In the genomic region with DNA sequence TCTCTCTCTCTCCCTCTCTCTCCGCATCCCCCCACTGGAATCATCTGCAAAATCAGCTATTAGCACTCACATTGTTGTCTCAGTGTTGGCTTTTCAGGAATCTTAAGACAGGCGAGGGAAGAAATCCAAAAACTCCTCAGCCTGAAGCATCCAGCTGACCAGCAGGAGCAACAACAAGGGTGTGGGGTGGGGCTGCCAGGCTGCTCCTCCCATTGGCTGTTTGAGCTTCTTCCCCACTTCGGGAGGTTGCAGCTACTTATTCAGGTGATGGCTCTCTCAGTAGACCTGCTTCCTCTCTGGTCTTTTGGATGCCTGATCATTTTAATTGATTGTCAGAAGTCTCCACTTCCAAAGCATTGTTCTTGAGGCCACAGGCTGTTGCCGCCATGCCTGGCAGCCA, we compare ENCODE assay signal across 32 cellular contexts. TPM values are rescaled to one million over a fixed set of nuclear protein-coding genes. Genes with fewer than 3 reads are reported as not detected.
"Had no signal": no experiment of that assay in that cellular context is flagged by ENCODE, and none has a peak within 500 bp of the region (broad histone marks: within the 10 kb centered on the region; RNA-seq: fewer than 3 reads in every experiment).

No MANE protein-coding gene starts in this region.

- H3K9me3 Mint-ChIP-seq: naive thymus-derived CD8-positive, alpha-beta T cell; nephron progenitor cell; stimulated activated effector memory CD8-positive, alpha-beta T cell treated with anti-CD3 and anti-CD28 coated beads, Interleukin-12 subunit alpha, Interleukin-12 subunit beta, amount 100 ng/mL, for 72 hours had no signal

- H3K4me1 Mint-ChIP-seq: naive thymus-derived CD8-positive, alpha-beta T cell; nephron progenitor cell; stimulated activated effector memory CD8-positive, alpha-beta T cell treated with anti-CD3 and anti-CD28 coated beads, Interleukin-12 subunit alpha, Interleukin-12 subunit beta, amount 100 ng/mL, for 72 hours had no signal

- H3K4me1 ChIP-seq: gastrocnemius medialis, lower lobe of right lung, psoas muscle, sigmoid colon, stomach, thyroid gland, vagina had no signal

- H3K27me3 ChIP-seq: thyroid gland, vagina had no signal

- H3K36me3 ChIP-seq: gastrocnemius medialis, lower lobe of right lung, sigmoid colon, stomach, thyroid gland, vagina had no signal

- H3K4me3 Mint-ChIP-seq: naive thymus-derived CD8-positive, alpha-beta T cell; nephron progenitor cell; stimulated activated effector memory CD8-positive, alpha-beta T cell treated with anti-CD3 and anti-CD28 coated beads, Interleukin-12 subunit alpha, Interleukin-12 subunit beta, amount 100 ng/mL, for 72 hours had no signal

- H3K27ac ChIP-seq: epithelial cell of prostate, gastrocnemius medialis, lower lobe of right lung, psoas muscle, sigmoid colon, stomach, thyroid gland, vagina had no signal

- ATAC-seq: esophagus mucosa; gastrocnemius medialis; left ventricle myocardium superior; lower lobe of right lung; naive thymus-derived CD8-positive, alpha-beta T cell; psoas muscle; right cardiac atrium; stimulated activated effector memory CD8-positive, alpha-beta T cell treated with anti-CD3 and anti-CD28 coated beads, Interleukin-12 subunit alpha, Interleukin-12 subunit beta, amount 100 ng/mL, for 72 hours had no signal

- DNase-seq: cortex of kidney; effector CD4-positive, alpha-beta T cell; foreskin fibroblast; gastrocnemius medialis; head of caudate nucleus; left ventricle myocardium superior; lower lobe of right lung; naive thymus-derived CD8-positive, alpha-beta T cell; nephron progenitor cell; psoas muscle; right cardiac atrium; sigmoid colon; stimulated activated CD4-positive, alpha-beta T cell treated with anti-CD3 and anti-CD28 coated beads, Interleukin-2, amount 100 ng/mL, for 24 hours; stimulated activated CD4-positive, alpha-beta T cell treated with anti-CD3 and anti-CD28 coated beads, Interleukin-4, amount 100 ng/mL, for 24 hours; stimulated activated naive CD4-positive, alpha-beta T cell treated with Interleukin-2 at 50 U/mL for 16 hours; stomach; thyroid gland; trophoblast cell had no signal

- H3K4me3 ChIP-seq: gastrocnemius medialis, lower lobe of right lung, psoas muscle, sigmoid colon, stomach, thyroid gland, vagina had no signal

- H3K36me3 Mint-ChIP-seq: naive thymus-derived CD8-positive, alpha-beta T cell; stimulated activated effector memory CD8-positive, alpha-beta T cell treated with anti-CD3 and anti-CD28 coated beads, Interleukin-12 subunit alpha, Interleukin-12 subunit beta, amount 100 ng/mL, for 72 hours had no signal

- H3K27ac Mint-ChIP-seq: naive thymus-derived CD8-positive, alpha-beta T cell; nephron progenitor cell; stimulated activated effector memory CD8-positive, alpha-beta T cell treated with anti-CD3 and anti-CD28 coated beads, Interleukin-12 subunit alpha, Interleukin-12 subunit beta, amount 100 ng/mL, for 72 hours had no signal

- H3K9me3 ChIP-seq: gastrocnemius medialis, lower lobe of right lung, psoas muscle, sigmoid colon, stomach, thyroid gland, vagina had no signal

RNA-seq across cellular contexts. Expression of a gene that starts 24.1 kb away (rescaled TPM):
- total RNA-seq: dermis microvascular lymphatic vessel endothelial cell; esophagus mucosa; gastrocnemius medialis; glomerular endothelial cell; left ventricle myocardium superior; lower lobe of right lung; mesenteric fat pad; myocyte; naive thymus-derived CD8-positive, alpha-beta T cell; osteoblast; psoas muscle; renal cortical epithelial cell; right cardiac atrium; sigmoid colon; skeletal muscle tissue; stomach; subcutaneous adipose tissue; thyroid gland; ureter; vagina had no signal
- polyA plus RNA-seq: keratinocyte; naive thymus-derived CD8-positive, alpha-beta T cell; psoas muscle; right cardiac atrium; stomach had no signal
